In the genomic region with DNA sequence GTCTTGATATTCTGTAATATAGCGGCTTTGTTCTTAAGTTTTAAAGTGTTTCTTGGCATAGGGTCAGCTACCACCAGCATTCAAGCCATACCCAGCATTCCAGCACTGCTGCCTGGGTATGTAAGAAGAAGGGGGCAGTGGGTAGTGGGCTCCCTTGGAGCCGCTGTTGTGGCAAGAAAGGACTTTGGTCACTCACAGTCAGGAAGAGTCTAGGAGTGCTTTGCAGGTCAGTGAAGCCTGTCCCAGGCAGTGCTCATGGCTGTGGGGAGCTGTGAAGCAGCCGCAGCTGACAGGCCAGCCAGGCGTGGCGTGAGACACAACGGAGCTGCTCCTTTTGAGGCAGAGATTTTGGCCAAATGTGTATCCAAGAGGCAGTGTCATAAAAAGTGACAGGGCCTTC, we compare ENCODE assay signal across 30 cellular contexts.
DNase-seq lines count a peak whose midpoint lies in the region; ATAC-seq, FAIRE-seq and TF ChIP-seq lines count a peak whose summit lies in the region.
"Had no signal": no experiment of that assay in that cellular context is flagged by ENCODE, and none has a peak within 500 bp of the region (broad histone marks: within the 10 kb centered on the region; RNA-seq: fewer than 3 reads in every experiment).

No MANE protein-coding gene starts in this region.

- no peaks in the 10 kb centered on the region for H3K27me3 Mint-ChIP-seq in stimulated activated naive B cell treated with anti-CD40 and anti-IgM and Interleukin-4, amounts not matched to agents 10 μg/mL and 1 μg/mL and 100 μg/mL, for 72 hours
- H3K27me3 Mint-ChIP-seq: activated CD8-positive, alpha-beta T cell treated with anti-CD3 and anti-CD28 coated beads for 36 hours; activated naive CD4-positive, alpha-beta T cell treated with anti-CD3 and anti-CD28 coated beads, Interleukin-2, amount 50 U/mL, for 24 hours; IgD-negative memory B cell had no signal

- ATAC-seq in HepG2 (peak; percentile 73), PC-3 (no peak)
- ATAC-seq in stimulated activated naive B cell treated with anti-CD40 and anti-IgM and Interleukin-4, amounts not matched to agents 10 μg/mL and 1 μg/mL and 100 μg/mL, for 72 hours (replicated peaks), result no peak
- ATAC-seq: activated CD8-positive, alpha-beta T cell treated with anti-CD3 and anti-CD28 coated beads for 36 hours; activated T-cell treated with anti-CD3 and anti-CD28 coated beads, Interleukin-2, amount 50 U/mL, for 4 hours; gastrocnemius medialis; HCT116; Panc1 had no signal

- no peak for TF ChIP-seq RAD21 in HepG2 (CRISPR knock-in tag; IDR thresholded peaks at IDR 0.05)

- H2AFZ ChIP-seq in HepG2 (ENCODE audit: low read length), result no peak overlapping the region
- H2AFZ ChIP-seq in PC-3 (ENCODE audit: low read length), result no peak overlapping the region
- H2AFZ ChIP-seq: parathyroid adenoma had no signal

- no peak overlapping the region for H3K4me3 ChIP-seq in HepG2 (replicated peaks in 1 of 3; ENCODE audit: insufficient read depth in 1 of 3, low read depth in 2 of 3, low read length in 3 of 3)
- no peak overlapping the region for H3K4me3 ChIP-seq in PC-3 (ENCODE audit: low read length)
- H3K4me3 ChIP-seq in BE2C (ENCODE audit: low read depth, low read length), result no peak overlapping the region
- H3K4me3 ChIP-seq: breast epithelium, gastrocnemius medialis, lung, MG63, SK-N-MC, smooth muscle cell had no signal

- TF ChIP-seq CTCF in HepG2 (CRISPR knock-in tag; IDR thresholded peaks at IDR 0.05) (no peak), PC-3 (conservative IDR thresholded peaks at IDR 0.05; ENCODE audit: low read depth, low read length) (no peak), BE2C (IDR thresholded peaks at IDR 0.05; ENCODE audit: low read depth, low read length) (no peak)

- no peaks in the 10 kb centered on the region for H3K79me2 ChIP-seq in HepG2 (ENCODE audit: insufficient read depth, low read length)
- no peaks in the 10 kb centered on the region for H3K79me2 ChIP-seq in PC-3 (ENCODE audit: low read length)
- H3K79me2 ChIP-seq: parathyroid adenoma had no signal

- H3K4me2 ChIP-seq in HepG2 (ENCODE audit: low read depth, low read length), result no peak overlapping the region
- H3K4me2 ChIP-seq in PC-3 (ENCODE audit: low read length), result no peak overlapping the region
- H3K4me2 ChIP-seq: smooth muscle cell had no signal

- 85% methylated on average over 6 of the region's 6 CpGs for WGBS in HepG2 (ENCODE audit: low lambda C conversion rate)

- H3K9me2 ChIP-seq in PC-3 (replicated peaks; ENCODE audit: low read length), result no peaks in the 10 kb centered on the region

- FAIRE-seq in HepG2 (lab: Jason Lieb, UNC), result no peak
- FAIRE-seq: GM12891, urothelium cell line had no signal

- peak overlapping the region; percentile 28 for H3K27ac Mint-ChIP-seq in stimulated activated naive B cell treated with anti-CD40 and anti-IgM and Interleukin-4, amounts not matched to agents 10 μg/mL and 1 μg/mL and 100 μg/mL, for 72 hours
- H3K27ac Mint-ChIP-seq: activated CD8-positive, alpha-beta T cell treated with anti-CD3 and anti-CD28 coated beads for 36 hours; activated naive CD4-positive, alpha-beta T cell treated with anti-CD3 and anti-CD28 coated beads, Interleukin-2, amount 50 U/mL, for 24 hours; IgD-negative memory B cell; T-helper 2 cell treated with Interferon-gamma antibody and Interleukin-4, amounts not matched to agents 5 μg/mL and 100 μg/mL, for 36 hours had no signal

- no peaks in the 10 kb centered on the region for H3K9me3 ChIP-seq in HepG2 (ENCODE audit: low read length)
- no peaks in the 10 kb centered on the region for H3K9me3 ChIP-seq in PC-3 (ENCODE audit: low read length)
- H3K9me3 ChIP-seq in BE2C, result no peaks in the 10 kb centered on the region
- H3K9me3 ChIP-seq: breast epithelium, gastrocnemius medialis, MG63 had no signal

- BruUV-seq in HepG2 (replicated peaks; lab: Mats Ljungman, UMichigan), result no TSS peak
- no TSS peak for BruUV-seq in PC-3 (replicated peaks; lab: Mats Ljungman, UMichigan)

- no peak for TF ChIP-seq POLR2A in HepG2 (IDR thresholded peaks at IDR 0.05; ENCODE audit: insufficient read depth in 1 of 2, low read depth in 2 of 2, low read length in 2 of 2)

- DNase-seq in DMS79 treated with DMSO at 0.1 percent for 48 hours (lab: John Stamatoyannopoulos, UW) (peak; percentile 8), DMS79 (lab: John Stamatoyannopoulos, UW) (no peak), glomerular visceral epithelial cell (ENCODE audit: extremely low spot score) (peak; percentile 95), HepG2 (ENCODE audit: low spot score) (peak; percentile 25), COLO668 (lab: John Stamatoyannopoulos, UW; ENCODE audit: unreplicated experiment) (no peak), PC-3 (no peak), BE2C (no peak)
- DNase-seq in stimulated activated naive B cell treated with anti-CD40 and anti-IgM and Interleukin-4, amounts not matched to agents 10 μg/mL and 1 μg/mL and 100 μg/mL, for 72 hours, result no peak
- DNase-seq: 8988T; activated CD4-positive, CD25-positive, alpha-beta regulatory T cell; activated CD8-positive, alpha-beta T cell treated with anti-CD3 and anti-CD28 coated beads for 36 hours; activated T-cell treated with anti-CD3 and anti-CD28 coated beads, Interleukin-2, amount 50 U/mL, for 4 hours; DMS 273 treated with DMSO at 0.1 percent for 48 hours; gastrocnemius medialis; MG63; NCI-H1436 treated with DMSO at 0.1 percent for 48 hours; NCI-H2171 treated with DMSO at 0.1 percent for 48 hours; stimulated activated CD4-positive, alpha-beta T cell treated with anti-CD3 and anti-CD28 coated beads, Interleukin-4, amount 100 ng/mL, for 4 hours had no signal

- in situ Hi-C loops in HepG2 (cut with HindIII; ENCODE audit: extremely low pct_ligation_motif_present, low pct_unique_long_range_greater_than_20kb), result no loop called here

- H3K27me3 ChIP-seq in HepG2 (ENCODE audit: control insufficient read depth in 1 of 2, insufficient read depth in 2 of 2, low read length in 2 of 2) (no peaks in the 10 kb centered on the region), PC-3 (ENCODE audit: low read length) (no peaks in the 10 kb centered on the region), BE2C (no peaks in the 10 kb centered on the region)
- H3K27me3 ChIP-seq: breast epithelium, gastrocnemius medialis, MG63 had no signal

- intact Hi-C loops in HepG2 (cut with micrococcal nuclease; ENCODE audit: unreplicated experiment) (no loop called here), PC-3 (cut with micrococcal nuclease) (no loop called here)

- TF ChIP-seq EP300 in HepG2 (IDR thresholded peaks at IDR 0.05; ENCODE audit: low read depth in 2 of 2, low read length in 2 of 2) (no peak), HepG2 (CRISPR knock-in tag; IDR thresholded peaks at IDR 0.05; ENCODE audit: borderline replicate concordance) (no peak)

- H4K20me1 ChIP-seq in HepG2 (ENCODE audit: insufficient read depth, low read length) (no peaks in the 10 kb centered on the region), PC-3 (ENCODE audit: low read length) (no peaks in the 10 kb centered on the region)

- no peak overlapping the region for H3K9ac ChIP-seq in HepG2 (ENCODE audit: insufficient read depth, low read depth, low read length)
- H3K9ac ChIP-seq in PC-3 (ENCODE audit: low read length), result no peak overlapping the region
- H3K9ac ChIP-seq: parathyroid adenoma had no signal

- CTCF ChIA-PET in HepG2 (lab: Yijun Ruan, JAX; ENCODE audit: low intra/inter-chr PET ratio, low total read pairs) (no interaction called here), PC-3 (lab: Charles Lee) (no interaction called here)

- H3K36me3 Mint-ChIP-seq in stimulated activated naive B cell treated with anti-CD40 and anti-IgM and Interleukin-4, amounts not matched to agents 10 μg/mL and 1 μg/mL and 100 μg/mL, for 72 hours, result peaks cover 11 to 22% of the 10 kb centered on the region in 2 donors

- no peaks in the 10 kb centered on the region; a peak in 1 of 5 replicates for H3K36me3 ChIP-seq in HepG2 (replicated peaks in 1 of 2; ENCODE audit: control insufficient read depth in 1 of 2, insufficient read depth in 2 of 2, low read length in 2 of 2)
- no peaks in the 10 kb centered on the region for H3K36me3 ChIP-seq in PC-3 (ENCODE audit: low read depth, low read length)
- no peaks in the 10 kb centered on the region for H3K36me3 ChIP-seq in BE2C
- H3K36me3 ChIP-seq: breast epithelium, gastrocnemius medialis, MG63 had no signal

- H3K4me1 ChIP-seq in HepG2 (ENCODE audit: insufficient read depth, low read length), result peaks cover 27% of the 10 kb centered on the region
- H3K4me1 ChIP-seq in PC-3 (ENCODE audit: insufficient read depth, low read length), result peaks cover 11% of the 10 kb centered on the region; the same call in 1 of the 2 replicates
- H3K4me1 ChIP-seq in BE2C, result peaks cover 12% of the 10 kb centered on the region
- H3K4me1 ChIP-seq: breast epithelium had no signal

- POLR2A ChIA-PET in HepG2 (lab: Yijun Ruan, JAX), result interaction anchor here (1.1 to 2.1 kb wide), 2 partner anchors 15 to 24 kb away, joined by 3 to 9 read pairs; no protein-coding TSS in a partner anchor
- POLR2A ChIA-PET in PC-3 (lab: Charles Lee; ENCODE audit: unreplicated experiment), result no interaction called here

- H3K4me3 Mint-ChIP-seq in stimulated activated naive B cell treated with anti-CD40 and anti-IgM and Interleukin-4, amounts not matched to agents 10 μg/mL and 1 μg/mL and 100 μg/mL, for 72 hours, result no peak overlapping the region
- H3K4me3 Mint-ChIP-seq: activated CD8-positive, alpha-beta T cell treated with anti-CD3 and anti-CD28 coated beads for 36 hours; activated naive CD4-positive, alpha-beta T cell treated with anti-CD3 and anti-CD28 coated beads, Interleukin-2, amount 50 U/mL, for 24 hours; activated T-cell treated with anti-CD3 and anti-CD28 coated beads, Interleukin-2, amount 50 U/mL, for 4 hours; IgD-negative memory B cell; T-helper 2 cell treated with Interferon-gamma antibody and Interleukin-4, amounts not matched to agents 5 μg/mL and 100 μg/mL, for 36 hours had no signal

- H3K27ac ChIP-seq in HepG2 (ENCODE audit: extremely low read length, insufficient read depth, low read length) (no peak overlapping the region), PC-3 (ENCODE audit: low read length) (no peak overlapping the region)
- H3K27ac ChIP-seq: breast epithelium, gastrocnemius medialis, parathyroid adenoma, SK-N-MC had no signal

- H3K9me3 Mint-ChIP-seq in stimulated activated naive B cell treated with anti-CD40 and anti-IgM and Interleukin-4, amounts not matched to agents 10 μg/mL and 1 μg/mL and 100 μg/mL, for 72 hours, result no peaks in the 10 kb centered on the region
- H3K9me3 Mint-ChIP-seq: activated CD8-positive, alpha-beta T cell treated with anti-CD3 and anti-CD28 coated beads for 36 hours; activated naive CD4-positive, alpha-beta T cell treated with anti-CD3 and anti-CD28 coated beads, Interleukin-2, amount 50 U/mL, for 24 hours; activated T-cell treated with anti-CD3 and anti-CD28 coated beads, Interleukin-2, amount 50 U/mL, for 4 hours; IgD-negative memory B cell; T-helper 2 cell treated with Interferon-gamma antibody and Interleukin-4, amounts not matched to agents 5 μg/mL and 100 μg/mL, for 36 hours had no signal

- H3K4me1 Mint-ChIP-seq in stimulated activated naive B cell treated with anti-CD40 and anti-IgM and Interleukin-4, amounts not matched to agents 10 μg/mL and 1 μg/mL and 100 μg/mL, for 72 hours, result peaks cover 8 to 15% of the 10 kb centered on the region in 2 donors
- H3K4me1 Mint-ChIP-seq: activated naive CD4-positive, alpha-beta T cell treated with anti-CD3 and anti-CD28 coated beads, Interleukin-2, amount 50 U/mL, for 24 hours had no signal

- peaks cover 5% of the 10 kb centered on the region for H3F3A ChIP-seq in PC-3 (ENCODE audit: low read length, unreplicated experiment)

TF ChIP-seq in HepG2, 621 proteins besides CTCF, POLR2A, EP300 and RAD21 (continues in another document):
- TF ChIP-seq ZFP36L1 (CRISPR knock-in tag; IDR thresholded peaks at IDR 0.05), result no peak

Comparison
In these comparisons a context has a peak if more than half of its experiments do, and no peak if none do; other contexts are left out.
1. DNase-seq: peak in DMS79 treated with DMSO at 0.1 percent for 48 hours (single experiment), glomerular visceral epithelial cell (single experiment) and HepG2 (single experiment); none in DMS79 (single experiment), stimulated activated naive B cell treated with anti-CD40 and anti-IgM and Interleukin-4, amounts not matched to agents 10 μg/mL and 1 μg/mL and 100 μg/mL, for 72 hours (single experiment), COLO668 (single experiment), PC-3 (single experiment) and BE2C (single experiment).